In genomic region chr11:73584831-73585230, GRCh38 we compare ENCODE assay signal across 1 cellular context.
TF ChIP-seq lines count a peak whose summit lies in the region.

No MANE protein-coding gene starts in this region.

TF ChIP-seq in WTC11, 78 proteins besides CTCF, POLR2A, EP300 and RAD21 (continued from another document):
- TF ChIP-seq ZNF532 (CRISPR knock-in tag; IDR thresholded peaks at IDR 0.05; ENCODE audit: borderline replicate concordance), result no peak
- no peak for TF ChIP-seq ATF6 (CRISPR knock-in tag; IDR thresholded peaks at IDR 0.05)
- no peak for TF ChIP-seq ZMAT4 (CRISPR knock-in tag; IDR thresholded peaks at IDR 0.05)
- TF ChIP-seq PRDM15 (CRISPR knock-in tag; IDR thresholded peaks at IDR 0.05), result no peak
- no peak for TF ChIP-seq ERG (CRISPR knock-in tag; IDR thresholded peaks at IDR 0.05)
- TF ChIP-seq E2F4 (CRISPR knock-in tag; IDR thresholded peaks at IDR 0.05; ENCODE audit: borderline replicate concordance, low read depth), result no peak
